1 cellular context compared by ENCODE assay signal in the genomic region with DNA sequence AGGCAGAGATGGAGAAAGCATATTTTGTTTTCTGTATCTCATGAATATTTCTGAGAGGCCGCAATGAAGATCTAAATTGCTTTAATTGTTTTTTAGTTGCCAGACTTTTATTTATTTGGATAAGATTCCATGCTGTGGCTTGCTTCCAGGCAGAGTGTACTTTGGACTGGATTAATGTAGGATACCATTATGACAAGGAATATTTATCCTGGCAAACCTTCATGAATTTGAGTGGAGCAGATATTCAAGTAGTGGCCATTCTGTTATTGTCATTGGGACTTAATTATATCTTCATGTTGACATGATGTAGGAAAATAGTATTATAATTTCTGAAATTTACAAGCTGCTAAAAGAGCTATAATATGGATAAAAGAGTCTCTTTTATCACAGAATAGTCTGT.
TF ChIP-seq lines count a peak whose summit lies in the region.

No MANE protein-coding gene starts in this region.

TF ChIP-seq in GM23338, 12 proteins besides CTCF, POLR2A, EP300 and RAD21 (continued from another document):
- TF ChIP-seq, protein P1, sequence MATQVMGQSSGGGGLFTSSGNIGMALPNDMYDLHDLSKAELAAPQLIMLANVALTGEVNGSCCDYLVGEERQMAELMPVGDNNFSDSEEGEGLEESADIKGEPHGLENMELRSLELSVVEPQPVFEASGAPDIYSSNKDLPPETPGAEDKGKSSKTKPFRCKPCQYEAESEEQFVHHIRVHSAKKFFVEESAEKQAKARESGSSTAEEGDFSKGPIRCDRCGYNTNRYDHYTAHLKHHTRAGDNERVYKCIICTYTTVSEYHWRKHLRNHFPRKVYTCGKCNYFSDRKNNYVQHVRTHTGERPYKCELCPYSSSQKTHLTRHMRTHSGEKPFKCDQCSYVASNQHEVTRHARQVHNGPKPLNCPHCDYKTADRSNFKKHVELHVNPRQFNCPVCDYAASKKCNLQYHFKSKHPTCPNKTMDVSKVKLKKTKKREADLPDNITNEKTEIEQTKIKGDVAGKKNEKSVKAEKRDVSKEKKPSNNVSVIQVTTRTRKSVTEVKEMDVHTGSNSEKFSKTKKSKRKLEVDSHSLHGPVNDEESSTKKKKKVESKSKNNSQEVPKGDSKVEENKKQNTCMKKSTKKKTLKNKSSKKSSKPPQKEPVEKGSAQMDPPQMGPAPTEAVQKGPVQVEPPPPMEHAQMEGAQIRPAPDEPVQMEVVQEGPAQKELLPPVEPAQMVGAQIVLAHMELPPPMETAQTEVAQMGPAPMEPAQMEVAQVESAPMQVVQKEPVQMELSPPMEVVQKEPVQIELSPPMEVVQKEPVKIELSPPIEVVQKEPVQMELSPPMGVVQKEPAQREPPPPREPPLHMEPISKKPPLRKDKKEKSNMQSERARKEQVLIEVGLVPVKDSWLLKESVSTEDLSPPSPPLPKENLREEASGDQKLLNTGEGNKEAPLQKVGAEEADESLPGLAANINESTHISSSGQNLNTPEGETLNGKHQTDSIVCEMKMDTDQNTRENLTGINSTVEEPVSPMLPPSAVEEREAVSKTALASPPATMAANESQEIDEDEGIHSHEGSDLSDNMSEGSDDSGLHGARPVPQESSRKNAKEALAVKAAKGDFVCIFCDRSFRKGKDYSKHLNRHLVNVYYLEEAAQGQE (IDR thresholded peaks at IDR 0.05; ENCODE audit: unreplicated experiment), result no peak
- no peak for TF ChIP-seq ZNF331 (CRISPR knock-in tag; IDR thresholded peaks at IDR 0.05; ENCODE audit: low read depth)
